In the genomic region with DNA sequence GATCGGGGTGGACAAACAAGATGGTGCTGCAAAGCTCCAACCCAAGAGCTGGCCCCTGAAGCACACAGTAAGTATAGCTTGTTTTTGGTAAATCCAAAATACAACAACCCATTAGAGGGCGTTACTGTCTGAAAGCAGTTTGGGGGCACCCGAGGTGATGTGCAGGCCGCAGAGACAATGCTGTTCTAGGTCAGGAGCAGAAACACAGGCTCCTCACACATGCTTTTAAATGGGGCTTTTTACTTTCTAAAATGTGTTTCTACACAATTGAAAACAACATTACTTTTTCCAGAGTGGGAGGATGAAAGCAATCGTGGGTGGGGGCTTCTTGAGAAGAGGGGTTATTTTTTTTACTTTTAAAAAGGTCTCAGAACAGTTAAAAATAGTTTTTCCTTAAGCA, we compare ENCODE assay signal across 1 cellular context.
TF ChIP-seq lines count a peak whose summit lies in the region.

No MANE protein-coding gene starts in this region.

TF ChIP-seq in GM12878, 131 proteins besides CTCF, POLR2A, EP300 and RAD21 (continued from another document):
- TF ChIP-seq SMAD1 (IDR thresholded peaks at IDR 0.05; ENCODE audit: low read depth, partially characterized antibody) (no peak), MEF2A (IDR thresholded peaks at IDR 0.05; ENCODE audit: insufficient read depth, low read depth, low read length) (no peak), POLR2AphosphoS2 (IDR thresholded peaks at IDR 0.05; ENCODE audit: low read depth, low read length) (no peak), SMC3 (IDR thresholded peaks at IDR 0.05; ENCODE audit: borderline replicate concordance, low read length) (no peak)
- TF ChIP-seq, protein P1, sequence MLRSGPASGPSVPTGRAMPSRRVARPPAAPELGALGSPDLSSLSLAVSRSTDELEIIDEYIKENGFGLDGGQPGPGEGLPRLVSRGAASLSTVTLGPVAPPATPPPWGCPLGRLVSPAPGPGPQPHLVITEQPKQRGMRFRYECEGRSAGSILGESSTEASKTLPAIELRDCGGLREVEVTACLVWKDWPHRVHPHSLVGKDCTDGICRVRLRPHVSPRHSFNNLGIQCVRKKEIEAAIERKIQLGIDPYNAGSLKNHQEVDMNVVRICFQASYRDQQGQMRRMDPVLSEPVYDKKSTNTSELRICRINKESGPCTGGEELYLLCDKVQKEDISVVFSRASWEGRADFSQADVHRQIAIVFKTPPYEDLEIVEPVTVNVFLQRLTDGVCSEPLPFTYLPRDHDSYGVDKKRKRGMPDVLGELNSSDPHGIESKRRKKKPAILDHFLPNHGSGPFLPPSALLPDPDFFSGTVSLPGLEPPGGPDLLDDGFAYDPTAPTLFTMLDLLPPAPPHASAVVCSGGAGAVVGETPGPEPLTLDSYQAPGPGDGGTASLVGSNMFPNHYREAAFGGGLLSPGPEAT (IDR thresholded peaks at IDR 0.05; ENCODE audit: low read depth), result peak; percentile 33; the same call in 1 of the 2 replicates
